1 cellular context compared by ENCODE assay signal in genomic region chr10:116741391-116742351, GRCh38.
TF ChIP-seq lines count a peak whose summit lies in the region.

No MANE protein-coding gene starts in this region.

TF ChIP-seq in HEK293, 187 proteins besides CTCF, POLR2A, EP300 and RAD21 (continued from another document and continues in another):
- no peak for TF ChIP-seq ZNF692 (tag by site-specific recombination; IDR thresholded peaks at IDR 0.05)
- no peak for TF ChIP-seq PRDM6 (tag by site-specific recombination; IDR thresholded peaks at IDR 0.05)
- TF ChIP-seq ZNF121 (tag by site-specific recombination; IDR thresholded peaks at IDR 0.05) = no peak
- TF ChIP-seq ZNF311 (tag by site-specific recombination; IDR thresholded peaks at IDR 0.05; ENCODE audit: borderline replicate concordance) = no peak
- no peak for TF ChIP-seq ZNF112 (tag by site-specific recombination; IDR thresholded peaks at IDR 0.05)
- no peak for TF ChIP-seq ZNF530 (tag by site-specific recombination; IDR thresholded peaks at IDR 0.05; ENCODE audit: low read depth)
- peak; percentile 73 for TF ChIP-seq ZBTB8A (tag by site-specific recombination; IDR thresholded peaks at IDR 0.05)
- no peak for TF ChIP-seq ELK4 (IDR thresholded peaks at IDR 0.05; ENCODE audit: borderline replicate concordance, low read depth, low read length)
- TF ChIP-seq HOXD13 (CRISPR knock-in tag; IDR thresholded peaks at IDR 0.05; ENCODE audit: borderline replicate concordance) = no peak
- TF ChIP-seq ZNF48 (tag by site-specific recombination; IDR thresholded peaks at IDR 0.05) = no peak
- no peak for TF ChIP-seq ZNF645 (tag by site-specific recombination; IDR thresholded peaks at IDR 0.05)
- no peak for TF ChIP-seq FEZF1 (tag by site-specific recombination; IDR thresholded peaks at IDR 0.05)
- TF ChIP-seq ZSCAN5A (tag by site-specific recombination; IDR thresholded peaks at IDR 0.05) = no peak
- no peak for TF ChIP-seq ZNF148 (tag by site-specific recombination; IDR thresholded peaks at IDR 0.05; ENCODE audit: borderline replicate concordance)
- no peak for TF ChIP-seq ZEB2 (tag by site-specific recombination; IDR thresholded peaks at IDR 0.05)
- no peak for TF ChIP-seq BCL6B (tag by site-specific recombination; IDR thresholded peaks at IDR 0.05)
- no peak for TF ChIP-seq PRDM1 (tag by site-specific recombination; IDR thresholded peaks at IDR 0.05)
- TF ChIP-seq ZNF398 (tag by site-specific recombination; IDR thresholded peaks at IDR 0.05) = peak; percentile 45; the same call in 1 of the 2 replicates
- TF ChIP-seq ZNF354C (tag by site-specific recombination; IDR thresholded peaks at IDR 0.05; ENCODE audit: borderline replicate concordance, low read depth) = no peak
- TF ChIP-seq ZNF521 (tag by site-specific recombination; IDR thresholded peaks at IDR 0.05) = no peak
- no peak for TF ChIP-seq ZBTB20 (tag by site-specific recombination; IDR thresholded peaks at IDR 0.05)
- no peak for TF ChIP-seq ZXDB (tag by site-specific recombination; IDR thresholded peaks at IDR 0.05)
- no peak for TF ChIP-seq KLF8 (tag by site-specific recombination; IDR thresholded peaks at IDR 0.05)
- TF ChIP-seq ZNF585B (tag by site-specific recombination; IDR thresholded peaks at IDR 0.05) = no peak
- TF ChIP-seq ZNF280C (tag by site-specific recombination; IDR thresholded peaks at IDR 0.05) = no peak
- TF ChIP-seq ZNF341 (tag by site-specific recombination; IDR thresholded peaks at IDR 0.05; ENCODE audit: low read depth) = 0 out of 2 replicates have a peak, but pooled peaks have one; percentile 5
- peak; percentile 35 for TF ChIP-seq ZBTB26 (tag by site-specific recombination; optimal IDR thresholded peaks at IDR 0.05)
- 0 out of 2 replicates have a peak, but pooled peaks have one; percentile 11 for TF ChIP-seq PBX3 (CRISPR knock-in tag; IDR thresholded peaks at IDR 0.05)
- TF ChIP-seq YY1 (tag by site-specific recombination; IDR thresholded peaks at IDR 0.05) = no peak
- TF ChIP-seq ZNF76 (tag by site-specific recombination; IDR thresholded peaks at IDR 0.05; ENCODE audit: borderline replicate concordance, low read depth) = no peak
- TF ChIP-seq ZNF416 (tag by site-specific recombination; IDR thresholded peaks at IDR 0.05) = no peak
- TF ChIP-seq ZNF610 (tag by site-specific recombination; IDR thresholded peaks at IDR 0.05; ENCODE audit: borderline replicate concordance) = no peak
- TF ChIP-seq SP2 (tag by site-specific recombination; IDR thresholded peaks at IDR 0.05) = peak; percentile 7; the same call in 1 of the 2 replicates
- 0 out of 2 replicates have a peak, but pooled peaks have one; percentile 46 for TF ChIP-seq ZBTB48 (tag by site-specific recombination; IDR thresholded peaks at IDR 0.05)
- no peak for TF ChIP-seq ZNF366 (tag by site-specific recombination; conservative IDR thresholded peaks at IDR 0.05)
- TF ChIP-seq ZNF776 (tag by site-specific recombination; IDR thresholded peaks at IDR 0.05; ENCODE audit: borderline replicate concordance) = no peak
- TF ChIP-seq ZNF140 (tag by site-specific recombination; IDR thresholded peaks at IDR 0.05) = no peak
- TF ChIP-seq ZFHX2 (tag by site-specific recombination; conservative IDR thresholded peaks at IDR 0.05) = peak; percentile 64
- TF ChIP-seq ZNF239 (tag by site-specific recombination; IDR thresholded peaks at IDR 0.05) = no peak
- TF ChIP-seq ZNF777 (tag by site-specific recombination; IDR thresholded peaks at IDR 0.05; ENCODE audit: borderline replicate concordance) = no peak
- no peak for TF ChIP-seq ZFP69B (tag by site-specific recombination; IDR thresholded peaks at IDR 0.05)
- TF ChIP-seq ZNF660 (tag by site-specific recombination; IDR thresholded peaks at IDR 0.05) = no peak
- no peak for TF ChIP-seq ZNF23 (tag by site-specific recombination; IDR thresholded peaks at IDR 0.05; ENCODE audit: borderline replicate concordance)
- TF ChIP-seq ZIC2 (tag by site-specific recombination; IDR thresholded peaks at IDR 0.05) = peak; percentile 54; the same call in 1 of the 2 replicates
- no peak for TF ChIP-seq GLI2 (tag by site-specific recombination; IDR thresholded peaks at IDR 0.05; ENCODE audit: borderline replicate concordance, low read depth)
- no peak for TF ChIP-seq ZNF138 (tag by site-specific recombination; IDR thresholded peaks at IDR 0.05; ENCODE audit: borderline replicate concordance)
- no peak for TF ChIP-seq ZNF580 (tag by site-specific recombination; IDR thresholded peaks at IDR 0.05)
- no peak for TF ChIP-seq KLF10 (tag by site-specific recombination; IDR thresholded peaks at IDR 0.05)
